In genomic region chr16:57150682-57151330, GRCh38 we compare ENCODE assay signal across 21 cellular contexts. TPM values are rescaled to one million over a fixed set of nuclear protein-coding genes. Genes with fewer than 3 reads are reported as not detected.
A peak's percentile ranks its signal among the peaks of the same experiment; 100 is the strongest.
DNase-seq lines count a peak whose midpoint lies in the region; ATAC-seq, FAIRE-seq and TF ChIP-seq lines count a peak whose summit lies in the region.
"Had no signal": no experiment of that assay in that cellular context is flagged by ENCODE, and none has a peak within 500 bp of the region (broad histone marks: within the 10 kb centered on the region; RNA-seq: fewer than 3 reads in every experiment).

No MANE protein-coding gene starts in this region.

- H3K9me3 Mint-ChIP-seq in activated naive CD4-positive, alpha-beta T cell treated with anti-CD3 and anti-CD28 coated beads, Interleukin-2, amount 10 ng/mL, durations not matched to agents 7 days and 5 days, result no peaks in the 10 kb centered on the region

- no peak overlapping the region for H2BK20ac ChIP-seq in H1 (ENCODE audit: low read length)

- 89% methylated on average over 9 of the region's 9 CpGs; no CpG with 5 or more reads in 1 of the 2 experiments for WGBS in H1 (ENCODE audit: extremely low coverage in 1 of 2, insufficient coverage in 1 of 2, insufficient read length in 1 of 2, insufficient replicate concordance in 2 of 2, low coverage in 1 of 2, low lambda C conversion rate in 2 of 2, missing lambda C conversion rate in 1 of 2), 2 experiments
- 71 to 77% methylated on average over 9 of the region's 9 CpGs for WGBS in pancreas, 2 donors

- no peaks in the 10 kb centered on the region for H3K9me3 ChIP-seq in BLaER1 treated with 17β-estradiol and CSF1 and Interleukin-3, amounts not matched to agents 10 nM and 100 nM (replicated peaks in 1 of 11)
- H3K9me3 ChIP-seq in adipocyte (ENCODE audit: control insufficient read depth, low read length) (no peaks in the 10 kb centered on the region), H1 (ENCODE audit: insufficient read depth in 2 of 2, low read depth in 1 of 2, low read length in 1 of 2) (no peaks in the 10 kb centered on the region), pancreas (no peaks in the 10 kb centered on the region)
- H3K9me3 ChIP-seq: uterus had no signal

- peak; percentile 11 to 63 (median 52) for ATAC-seq in pancreas
- ATAC-seq in HG03175 (IDR thresholded peaks at IDR 0.05; ENCODE audit: unreplicated experiment), result no peak
- ATAC-seq: esophagus mucosa had no signal

- no peaks in the 10 kb centered on the region for H3K79me1 ChIP-seq in H1 (ENCODE audit: low read depth, low read length)

- no peaks in the 10 kb centered on the region for H3K79me2 ChIP-seq in H1 (ENCODE audit: control insufficient read depth in 1 of 2, insufficient read depth in 2 of 2, low read length in 2 of 2)

- POLR2A ChIA-PET in H1 (lab: Charles Lee; ENCODE audit: partially characterized antibody), result interaction anchor here (0.8 to 3.0 kb wide), 8 partner anchors 9 to 204 kb away, joined by 3 to 11 read pairs (median 4); partner anchors contain the start of genes PSME3IP1 and RSPRY1

- FAIRE-seq in H1 (lab: Jason Lieb, UNC) (no peak), pancreas (lab: Jason Lieb, UNC) (no peak)
- FAIRE-seq: D721Med, keratinocyte had no signal

- H3K18ac ChIP-seq in H1 (ENCODE audit: extremely low read depth, low read length), result no peak overlapping the region

- DNase-seq in adipocyte (ENCODE audit: low read depth) (peak; percentile 16), H1 (ENCODE audit: low read depth in 1 of 2, low spot score in 2 of 2) (no peak), pancreas (peak in 1 of 6 donors; percentile 13), superior temporal gyrus (ENCODE audit: extremely low spot score) (no peak), NCI-H1092 (lab: John Stamatoyannopoulos, UW) (no peak)
- DNase-seq in activated naive CD4-positive, alpha-beta T cell treated with anti-CD3 and anti-CD28 coated beads, Interleukin-2, amount 10 ng/mL, durations not matched to agents 7 days and 5 days, result no peak
- DNase-seq: activated CD4-positive, alpha-beta T cell treated with anti-CD3 and anti-CD28 coated beads for 4 hours; activated naive CD4-positive, alpha-beta T cell treated with anti-CD3 and anti-CD28 coated beads, Interleukin-2, amount 50 U/mL, for 16 hours; KG1; NCI-H1417; nucleus accumbens; SHP77; stimulated activated CD4-positive, alpha-beta T cell treated with anti-CD3 and anti-CD28 coated beads, Interleukin-4, amount 100 ng/mL, for 24 hours; T-helper 9 cell; uterus had no signal

- H4K5ac ChIP-seq in H1 (ENCODE audit: insufficient read length, low read depth, low read length), result no peak overlapping the region

- TF ChIP-seq CTCF in H1 (IDR thresholded peaks at IDR 0.05; ENCODE audit: control extremely low read depth in 1 of 3, insufficient read depth in 1 of 3, low read depth in 1 of 3, low read length in 3 of 3) (peak in 1 of 3 experiments; percentile 8; a peak in 1 of 4 replicates), pancreas (IDR thresholded peaks at IDR 0.05) (no peak)

- peaks cover 59 to 85% (median 81%) of the 10 kb centered on the region in 10 experiments for H3K4me1 ChIP-seq in BLaER1 treated with 17β-estradiol and CSF1 and Interleukin-3, amounts not matched to agents 10 nM and 100 nM
- H3K4me1 ChIP-seq in adipocyte (ENCODE audit: control insufficient read depth, insufficient read depth, low read length) (peaks cover 7% of the 10 kb centered on the region), H1 (replicated peaks in 1 of 4; ENCODE audit: control insufficient read depth in 3 of 4, insufficient read depth in 4 of 4, low read length in 3 of 4) (peaks cover 13 to 28% (median 15%) of the 10 kb centered on the region in 4 experiments), pancreas (no peaks in the 10 kb centered on the region)
- H3K4me1 ChIP-seq: uterus had no signal

- no peaks in the 10 kb centered on the region for H3K27me3 Mint-ChIP-seq in activated naive CD4-positive, alpha-beta T cell treated with anti-CD3 and anti-CD28 coated beads, Interleukin-2, amount 10 ng/mL, durations not matched to agents 7 days and 5 days

- H3K23ac ChIP-seq in H1 (ENCODE audit: insufficient read length), result no peak overlapping the region

- H3K23me2 ChIP-seq in H1 (ENCODE audit: low read depth, low read length), result no peaks in the 10 kb centered on the region

- peaks cover 31% of the 10 kb centered on the region for H3K36me3 Mint-ChIP-seq in activated naive CD4-positive, alpha-beta T cell treated with anti-CD3 and anti-CD28 coated beads, Interleukin-2, amount 10 ng/mL, durations not matched to agents 7 days and 5 days

- H3K4me1 Mint-ChIP-seq in activated naive CD4-positive, alpha-beta T cell treated with anti-CD3 and anti-CD28 coated beads, Interleukin-2, amount 10 ng/mL, durations not matched to agents 7 days and 5 days, result peaks cover 42% of the 10 kb centered on the region

- H2AK5ac ChIP-seq in H1 (ENCODE audit: low read depth, low read length), result peak overlapping the region; percentile 34; the same call in 1 of the 2 replicates

- no peaks in the 10 kb centered on the region for H3K27me3 ChIP-seq in BLaER1 treated with 17β-estradiol and CSF1 and Interleukin-3, amounts not matched to agents 10 nM and 100 nM
- no peaks in the 10 kb centered on the region for H3K27me3 ChIP-seq in adipocyte (replicated peaks; ENCODE audit: control insufficient read depth, insufficient read depth, low read length)
- no peaks in the 10 kb centered on the region for H3K27me3 ChIP-seq in H1 (replicated peaks in 1 of 4; ENCODE audit: control insufficient read depth in 3 of 4, extremely low read depth in 1 of 4, insufficient read depth in 3 of 4, low read length in 3 of 4)
- H3K27me3 ChIP-seq in pancreas, result no peaks in the 10 kb centered on the region
- H3K27me3 ChIP-seq: uterus had no signal

- H3K27ac ChIP-seq in BLaER1 treated with 17β-estradiol and CSF1 and Interleukin-3, amounts not matched to agents 10 nM and 100 nM, result peak overlapping the region in 10 of 11 experiments; percentile 26 to 86 (median 70); a peak in 17 of 22 replicates
- no peak overlapping the region for H3K27ac ChIP-seq in H1 (ENCODE audit: low read depth, low read length)
- H3K27ac ChIP-seq in pancreas, result peak overlapping the region in 3 of 4 donors; percentile 1 to 36 (median 22)
- H3K27ac ChIP-seq: coronary artery, uterus had no signal

- peak overlapping the region; percentile 76 to 97 (median 89) for H3K4me2 ChIP-seq in BLaER1 treated with 17β-estradiol and CSF1 and Interleukin-3, amounts not matched to agents 10 nM and 100 nM
- H3K4me2 ChIP-seq in H1 (ENCODE audit: insufficient read depth in 1 of 2, low read depth in 2 of 2, low read length in 2 of 2), result peak overlapping the region in 1 of 2 experiments; percentile 3; a peak in 1 of 4 replicates

- H3K27ac Mint-ChIP-seq in activated naive CD4-positive, alpha-beta T cell treated with anti-CD3 and anti-CD28 coated beads, Interleukin-2, amount 10 ng/mL, durations not matched to agents 7 days and 5 days, result no peak overlapping the region

- no peak overlapping the region for H3K4me3 Mint-ChIP-seq in activated naive CD4-positive, alpha-beta T cell treated with anti-CD3 and anti-CD28 coated beads, Interleukin-2, amount 10 ng/mL, durations not matched to agents 7 days and 5 days

- no peak overlapping the region for H4K8ac ChIP-seq in H1 (ENCODE audit: extremely low read depth, insufficient read depth, low read length)

- H4K20me1 ChIP-seq in BLaER1 treated with 17β-estradiol and CSF1 and Interleukin-3, amounts not matched to agents 10 nM and 100 nM, result 0 out of 22 replicates have a peak, but pooled peaks cover 0 to 4% (median 0%) of the 10 kb centered on the region in 11 experiments
- H4K20me1 ChIP-seq in H1 (replicated peaks in 1 of 2; ENCODE audit: control insufficient read depth in 1 of 2, insufficient read depth in 2 of 2, low read length in 2 of 2), result no peaks in the 10 kb centered on the region

- no peak overlapping the region for H2BK120ac ChIP-seq in H1 (replicated peaks; ENCODE audit: low read depth, low read length)

- H2BK5ac ChIP-seq in H1 (ENCODE audit: low read depth, low read length), result peak overlapping the region; percentile 69; the same call in 1 of the 2 replicates

- CTCF ChIA-PET in H1 (lab: Charles Lee; ENCODE audit: partially characterized antibody), result interaction anchor here (0.5 to 2.4 kb wide), 25 partner anchors 9 to 669 kb away, joined by 3 to 9 read pairs (median 3); no protein-coding TSS in a partner anchor
- CTCF ChIA-PET in activated naive CD4-positive, alpha-beta T cell treated with anti-CD3 and anti-CD28 coated beads, Interleukin-2, amount 10 ng/mL, durations not matched to agents 7 days and 5 days (lab: Charles Lee), result interaction anchor here (1.1 to 1.6 kb wide), 3 partner anchors 54 to 161 kb away, joined by 3 to 5 read pairs (median 4); partner anchors contain the start of gene NLRC5

- TF ChIP-seq RAD21 in H1 (IDR thresholded peaks at IDR 0.05 in 1 of 2, conservative IDR thresholded peaks at IDR 0.05 in 1 of 2; ENCODE audit: low read depth in 2 of 2, low read length in 2 of 2), result peak in 1 of 2 experiments; percentile 12; a peak in 1 of 4 replicates

- no peak overlapping the region for H2BK12ac ChIP-seq in H1 (ENCODE audit: low read depth, low read length)

- H3K4me3 ChIP-seq in BLaER1 treated with 17β-estradiol and CSF1 and Interleukin-3, amounts not matched to agents 10 nM and 100 nM, result no peak overlapping the region
- H3K4me3 ChIP-seq in adipocyte (ENCODE audit: low read length), result no peak overlapping the region
- H3K4me3 ChIP-seq in H1 (ENCODE audit: extremely low read depth in 1 of 4, insufficient read depth in 2 of 4, low read depth in 3 of 4, low read length in 4 of 4), result no peak overlapping the region
- H3K4me3 ChIP-seq in pancreas, result no peak overlapping the region
- H3K4me3 ChIP-seq: coronary artery, uterus had no signal

- H4K91ac ChIP-seq in H1 (replicated peaks; ENCODE audit: insufficient read length, low read length), result no peak overlapping the region

- no peak for TF ChIP-seq POLR2A in H1 (IDR thresholded peaks at IDR 0.05; ENCODE audit: control extremely low read depth in 1 of 2, low read depth in 2 of 2, low read length in 2 of 2)

- H3K56ac ChIP-seq in H1 (replicated peaks; ENCODE audit: insufficient read length, low read depth, low read length), result no peak overlapping the region

- H2AFZ ChIP-seq in H1 (ENCODE audit: low read length), result no peak overlapping the region

- H2BK15ac ChIP-seq in H1 (ENCODE audit: low read length), result no peak overlapping the region

- intact Hi-C loops in pancreas (cut with DNase I), result no loop called here

- TF ChIP-seq EP300 in H1 (IDR thresholded peaks at IDR 0.05; ENCODE audit: borderline replicate concordance in 1 of 2, low read depth in 2 of 2, low read length in 2 of 2), result no peak

- H3K14ac ChIP-seq in H1 (ENCODE audit: insufficient read length), result no peak overlapping the region

- H3K9ac ChIP-seq in BLaER1 treated with 17β-estradiol and CSF1 and Interleukin-3, amounts not matched to agents 10 nM and 100 nM, result peak overlapping the region in 3 of 11 experiments; percentile 66 to 70 (median 67); a peak in 4 of 22 replicates
- H3K9ac ChIP-seq in adipocyte (ENCODE audit: low read length) (no peak overlapping the region), H1 (replicated peaks in 1 of 4; ENCODE audit: extremely low read depth in 1 of 4, low read depth in 3 of 4, low read length in 3 of 4) (no peak overlapping the region)

- peaks cover 33 to 67% (median 58%) of the 10 kb centered on the region in 11 experiments for H3K36me3 ChIP-seq in BLaER1 treated with 17β-estradiol and CSF1 and Interleukin-3, amounts not matched to agents 10 nM and 100 nM
- peaks cover 49% of the 10 kb centered on the region for H3K36me3 ChIP-seq in adipocyte (ENCODE audit: control insufficient read depth, insufficient read depth, low read length, severe bottlenecking)
- peaks cover 13 to 29% (median 20%) of the 10 kb centered on the region in 4 experiments; a peak in 7 of 8 replicates for H3K36me3 ChIP-seq in H1 (ENCODE audit: control insufficient read depth in 2 of 4, insufficient read depth in 4 of 4, low read length in 3 of 4)
- H3K36me3 ChIP-seq in pancreas, result peaks cover 0 to 26% (median 3%) of the 10 kb centered on the region in 3 donors
- H3K36me3 ChIP-seq: uterus had no signal

- no peak overlapping the region for H3K4ac ChIP-seq in H1 (replicated peaks; ENCODE audit: insufficient read length, low read depth, low read length)

RNA-seq across cellular contexts. Expression of gene PSME3IP1, which starts 35.0 kb away (rescaled TPM):
- 93.1 and 95.1 TPM in 2 replicates for total RNA-seq in H1 (2021; fragmentation: NEBNext Ultra II Directional; extraction: Animal tissue kit (Norgen Biotek cat#: 25700))
- 98.3 and 117 TPM in 2 replicates for polyA plus RNA-seq in H1 (2011; rRNA removed)
- 123 TPM for polyA plus RNA-seq in H1 (2011; cell fraction: cytosol; rRNA removed)
- polyA plus RNA-seq in H1 (2011; cell fraction: nucleus; rRNA removed), result 179 TPM
- polyA plus RNA-seq in H1 (2012, experiment 1 of 2), result 86.9 to 108 TPM (median 91.2 TPM) in 4 replicates
- polyA plus RNA-seq in H1 (2012, experiment 2 of 2), result 31.9 TPM
- 102 TPM for polyA plus RNA-seq in H1 (2013, experiment 1 of 2)
- 97.3 TPM for polyA plus RNA-seq in H1 (2013, experiment 2 of 2)
- 74.9 and 95.6 TPM in 2 replicates for polyA minus RNA-seq in H1 (2011; rRNA and poly(A)+ RNA removed)
- polyA minus RNA-seq in H1 (2011; cell fraction: cytosol; rRNA and poly(A)+ RNA removed), result 52.8 TPM
- 49.9 TPM for polyA minus RNA-seq in H1 (2011; cell fraction: nucleus; rRNA and poly(A)+ RNA removed)
- total RNA-seq in pancreas, result 10 to 100 TPM; 27.9 to 39.2 (median 29.7) TPM
- 10 to 100 TPM; 38.5 to 63.3 TPM for polyA plus RNA-seq in pancreas

RNA-seq across cellular contexts. Expression of gene RSPRY1, which starts 35.3 kb away (rescaled TPM):
- 32.5 and 34.2 TPM in 2 replicates for total RNA-seq in H1 (2021; fragmentation: NEBNext Ultra II Directional; extraction: Animal tissue kit (Norgen Biotek cat#: 25700))
- polyA plus RNA-seq in H1 (2011; rRNA removed) (9.1 and 11.5 TPM in 2 replicates), pancreas (10 to 100 TPM in 1 of 2 donors, 1 to 10 TPM in 1; 6.9 to 12.5 TPM)
- polyA plus RNA-seq in H1 (2011; cell fraction: cytosol; rRNA removed), result 12.8 TPM
- polyA plus RNA-seq in H1 (2011; cell fraction: nucleus; rRNA removed), result 13.4 TPM
- polyA plus RNA-seq in H1 (2012, experiment 1 of 2), result 14.1 to 20.5 TPM (median 19.2 TPM) in 4 replicates
- polyA plus RNA-seq in H1 (2012, experiment 2 of 2), result 1.5 TPM
- polyA plus RNA-seq in H1 (2013, experiment 1 of 2), result 40.3 TPM
- polyA plus RNA-seq in H1 (2013, experiment 2 of 2), result 43.4 TPM
- polyA minus RNA-seq in H1 (2011; rRNA and poly(A)+ RNA removed), result 95.2 and 95.6 TPM in 2 replicates
- 33.5 TPM for polyA minus RNA-seq in H1 (2011; cell fraction: cytosol; rRNA and poly(A)+ RNA removed)
- 45.2 TPM for polyA minus RNA-seq in H1 (2011; cell fraction: nucleus; rRNA and poly(A)+ RNA removed)
- 10 to 100 TPM; 16.7 to 21.9 (median 19.2) TPM for total RNA-seq in pancreas

RNA-seq across cellular contexts. Expression of gene CPNE2, which starts 58.4 kb away (rescaled TPM):
- total RNA-seq in H1 (2021; fragmentation: NEBNext Ultra II Directional; extraction: Animal tissue kit (Norgen Biotek cat#: 25700)), result 10.6 and 11.6 TPM in 2 replicates
- 38.0 and 39.5 TPM in 2 replicates for polyA plus RNA-seq in H1 (2011; rRNA removed)
- 23.2 TPM for polyA plus RNA-seq in H1 (2011; cell fraction: cytosol; rRNA removed)
- polyA plus RNA-seq in H1 (2011; cell fraction: nucleus; rRNA removed), result 22.3 TPM
- 11.1 to 18.8 TPM (median 16.3 TPM) in 4 replicates for polyA plus RNA-seq in H1 (2012, experiment 1 of 2)
- 20.5 TPM for polyA plus RNA-seq in H1 (2012, experiment 2 of 2)
- polyA plus RNA-seq in H1 (2013, experiment 1 of 2), result 26.2 TPM
- polyA plus RNA-seq in H1 (2013, experiment 2 of 2), result 24.6 TPM
- polyA minus RNA-seq in H1 (2011; rRNA and poly(A)+ RNA removed), result 16.1 and 18.7 TPM in 2 replicates
- 11.2 TPM for polyA minus RNA-seq in H1 (2011; cell fraction: cytosol; rRNA and poly(A)+ RNA removed)
- polyA minus RNA-seq in H1 (2011; cell fraction: nucleus; rRNA and poly(A)+ RNA removed), result 9.8 TPM
- total RNA-seq in pancreas, result 10 to 100 TPM in 1 of 6 donors, 1 to 10 TPM in 5; 3.2 to 12.4 (median 4.3) TPM
- polyA plus RNA-seq in pancreas, result 10 to 100 TPM; 14.8 to 17.1 TPM
